ENCODE assay signal across 22 cellular contexts in the genomic region with DNA sequence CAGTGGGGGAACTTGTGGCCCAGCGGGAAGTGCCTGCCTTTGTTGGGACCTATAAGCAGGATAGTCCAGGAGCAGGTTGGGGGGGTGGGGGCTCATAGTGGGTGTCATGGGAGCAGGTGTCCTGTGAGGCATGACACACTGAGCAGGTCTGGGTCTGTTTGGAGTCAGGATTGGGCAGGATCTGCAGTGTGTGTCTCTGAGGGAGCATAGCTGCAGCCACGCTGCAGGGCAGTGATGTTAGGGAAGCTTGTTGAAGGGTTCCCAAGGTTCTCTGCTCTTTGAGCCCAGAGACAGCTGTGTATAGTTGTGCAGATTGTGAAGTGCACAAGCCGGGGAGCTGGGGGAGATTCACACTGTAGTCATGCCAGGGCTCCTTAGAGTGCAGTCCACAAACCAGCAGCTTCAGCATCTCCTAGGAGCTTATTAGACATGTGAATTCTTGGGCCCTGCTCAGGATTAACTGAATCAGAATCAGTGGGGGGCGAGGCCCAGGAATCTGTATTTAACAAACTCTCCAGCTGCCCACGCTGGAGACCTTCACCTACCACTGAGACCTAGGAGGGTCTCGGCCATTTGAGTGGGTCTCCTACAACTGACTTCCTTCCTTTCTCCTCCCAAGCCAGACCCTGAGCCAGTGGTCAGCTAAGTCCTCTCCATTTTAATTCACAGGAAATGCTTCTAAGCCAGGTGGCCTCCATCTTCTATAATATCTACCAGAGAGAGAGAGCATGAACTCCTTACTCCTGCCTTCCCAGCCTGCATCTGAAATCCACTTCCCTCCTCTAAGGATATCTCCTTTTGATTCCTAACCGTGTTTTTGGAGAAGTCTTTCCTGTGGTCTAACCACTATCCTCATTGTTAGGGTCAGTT. TPM values are rescaled to one million over a fixed set of nuclear protein-coding genes. Genes with fewer than 3 reads are reported as not detected.
DNase-seq lines count a peak whose midpoint lies in the region; ATAC-seq, FAIRE-seq and TF ChIP-seq lines count a peak whose summit lies in the region.
"Had no signal": no experiment of that assay in that cellular context is flagged by ENCODE, and none has a peak within 500 bp of the region (broad histone marks: within the 10 kb centered on the region; RNA-seq: fewer than 3 reads in every experiment).

No MANE protein-coding gene starts in this region.

- H3K23ac ChIP-seq in H1 (ENCODE audit: insufficient read length): no peak overlapping the region

- H3K9me3 Mint-ChIP-seq in CD8-positive, alpha-beta T cell: no peaks in the 10 kb centered on the region

- no peaks in the 10 kb centered on the region for H3K36me3 Mint-ChIP-seq in CD8-positive, alpha-beta T cell
- peaks cover 2% of the 10 kb centered on the region for H3K36me3 Mint-ChIP-seq in T-helper 17 cell (ENCODE audit: low read depth)

- no peak overlapping the region for H3K56ac ChIP-seq in H1 (replicated peaks; ENCODE audit: insufficient read length, low read depth, low read length)

- no peaks in the 10 kb centered on the region for H3K9me3 ChIP-seq in A549
- H3K9me3 ChIP-seq in CD8-positive, alpha-beta T cell (ENCODE audit: low read length): no peaks in the 10 kb centered on the region
- no peaks in the 10 kb centered on the region for H3K9me3 ChIP-seq in T-helper 17 cell (ENCODE audit: control insufficient read depth, low read length, poor library complexity, severe bottlenecking)
- H3K9me3 ChIP-seq in H1 (ENCODE audit: insufficient read depth in 2 of 2, low read depth in 1 of 2, low read length in 1 of 2): no peaks in the 10 kb centered on the region
- H3K9me3 ChIP-seq: ascending aorta had no signal

- H2BK120ac ChIP-seq in H1 (replicated peaks; ENCODE audit: low read depth, low read length): no peak overlapping the region

- no peak overlapping the region for H2AFZ ChIP-seq in H1 (ENCODE audit: low read length)
- H2AFZ ChIP-seq: hepatocyte had no signal

- H3K9ac ChIP-seq in H1 (replicated peaks in 1 of 4; ENCODE audit: extremely low read depth in 1 of 4, low read depth in 3 of 4, low read length in 3 of 4): no peak overlapping the region
- H3K9ac ChIP-seq: KMS-11 had no signal

- no peak overlapping the region for H4K91ac ChIP-seq in H1 (replicated peaks; ENCODE audit: insufficient read length, low read length)

- TF ChIP-seq EP300 in A549 (IDR thresholded peaks at IDR 0.05): no peak
- no peak for TF ChIP-seq EP300 in H1 (IDR thresholded peaks at IDR 0.05; ENCODE audit: borderline replicate concordance in 1 of 2, low read depth in 2 of 2, low read length in 2 of 2)

- H2BK20ac ChIP-seq in H1 (ENCODE audit: low read length): no peak overlapping the region

- POLR2A ChIA-PET in A549 (lab: Yijun Ruan, JAX): no interaction called here
- POLR2A ChIA-PET in CD8-positive, alpha-beta T cell (lab: Charles Lee): interaction anchor here (0.5 to 1.3 kb wide), 3 partner anchors 9 to 1930 kb away, joined by 3 to 4 read pairs (median 4); no protein-coding TSS in a partner anchor
- POLR2A ChIA-PET in H1 (lab: Charles Lee; ENCODE audit: partially characterized antibody): interaction anchor here (0.9 to 1.5 kb wide), 6 partner anchors 9 to 68 kb away, joined by 3 to 6 read pairs (median 4); a partner anchor contains a TSS

- intact Hi-C loops in CD8-positive, alpha-beta T cell (cut with DNase I, micrococcal nuclease): no loop called here

- no peak overlapping the region for H2AK5ac ChIP-seq in H1 (ENCODE audit: low read depth, low read length)

- no peak overlapping the region for H4K8ac ChIP-seq in H1 (ENCODE audit: extremely low read depth, insufficient read depth, low read length)

- H2BK5ac ChIP-seq in H1 (ENCODE audit: low read depth, low read length): no peak overlapping the region

- 0 out of 2 replicates have a peak overlapping the region, but pooled peaks have one; percentile 29 for H2BK15ac ChIP-seq in H1 (ENCODE audit: low read length)

- no peaks in the 10 kb centered on the region for H3K36me3 ChIP-seq in CD8-positive, alpha-beta T cell (ENCODE audit: insufficient read depth, low read length)
- no peaks in the 10 kb centered on the region for H3K36me3 ChIP-seq in H1 (ENCODE audit: control insufficient read depth in 2 of 4, insufficient read depth in 4 of 4, low read length in 3 of 4)
- H3K36me3 ChIP-seq: ascending aorta had no signal

- H3K27ac ChIP-seq in A549: no peak overlapping the region
- no peak overlapping the region for H3K27ac ChIP-seq in CD8-positive, alpha-beta T cell (ENCODE audit: low read depth, low read length)
- H3K27ac ChIP-seq in H1 (ENCODE audit: low read depth, low read length): no peak overlapping the region
- H3K27ac ChIP-seq: ascending aorta, hepatocyte, KMS-11 had no signal

- peak overlapping the region; percentile 72 for H3K4me3 Mint-ChIP-seq in CD8-positive, alpha-beta T cell
- H3K4me3 Mint-ChIP-seq in T-helper 17 cell: peak overlapping the region; percentile 45

- no peak overlapping the region for H3K14ac ChIP-seq in H1 (ENCODE audit: insufficient read length)

- H3K4me3 ChIP-seq in A549 (no peak overlapping the region), H1 (ENCODE audit: extremely low read depth in 1 of 4, insufficient read depth in 2 of 4, low read depth in 3 of 4, low read length in 4 of 4) (peak overlapping the region in 1 of 4 experiments; percentile 59; a peak in 2 of 8 replicates)
- H3K4me3 ChIP-seq in CD8-positive, alpha-beta T cell (ENCODE audit: low read depth, low read length): peak overlapping the region; percentile 43
- H3K4me3 ChIP-seq: ascending aorta, hepatocyte, lung had no signal

- TF ChIP-seq RAD21 in A549 (conservative IDR thresholded peaks at IDR 0.05 in 1 of 2, IDR thresholded peaks at IDR 0.05 in 1 of 2): no peak
- no peak for TF ChIP-seq RAD21 in H1 (IDR thresholded peaks at IDR 0.05 in 1 of 2, conservative IDR thresholded peaks at IDR 0.05 in 1 of 2; ENCODE audit: low read depth in 2 of 2, low read length in 2 of 2)

- ATAC-seq in A549 (peak; percentile 28 to 31; a peak in 3 of 6 replicates), T-helper 17 cell (no peak), GM19455 (IDR thresholded peaks at IDR 0.05; ENCODE audit: unreplicated experiment) (no peak), GM18867 (IDR thresholded peaks at IDR 0.05; ENCODE audit: unreplicated experiment) (no peak)
- ATAC-seq in CD8-positive, alpha-beta T cell: no peak
- ATAC-seq: Right ventricle myocardium inferior had no signal

- H3K27me3 ChIP-seq in CD8-positive, alpha-beta T cell (ENCODE audit: insufficient read depth, low read length): no peaks in the 10 kb centered on the region
- H3K27me3 ChIP-seq in H1 (replicated peaks in 1 of 4; ENCODE audit: control insufficient read depth in 3 of 4, extremely low read depth in 1 of 4, insufficient read depth in 3 of 4, low read length in 3 of 4): peaks cover 68 to 97% (median 76%) of the 10 kb centered on the region in 4 experiments

- CTCF ChIA-PET in A549 (lab: Yijun Ruan, JAX) (interaction anchor here (0.9 to 20.9 kb wide), 16 partner anchors 8 to 221 kb away, joined by 3 to 480 read pairs (median 4); a partner anchor contains a TSS), H1 (lab: Charles Lee; ENCODE audit: partially characterized antibody) (interaction anchor here (0.5 to 25.2 kb wide), 16 partner anchors 8 to 159 kb away, joined by 3 to 719 read pairs (median 5); a partner anchor contains a TSS)
- CTCF ChIA-PET in CD8-positive, alpha-beta T cell (lab: Charles Lee): interaction anchor here (0.6 to 6.4 kb wide), 10 partner anchors 10 to 231 kb away, joined by 3 to 53 read pairs (median 4); a partner anchor contains a TSS

- TF ChIP-seq CTCF in A549 (IDR thresholded peaks at IDR 0.05) (no peak), H1 (IDR thresholded peaks at IDR 0.05; ENCODE audit: control extremely low read depth in 1 of 3, insufficient read depth in 1 of 3, low read depth in 1 of 3, low read length in 3 of 3) (no peak)
- TF ChIP-seq CTCF in CD8-positive, alpha-beta T cell (IDR thresholded peaks at IDR 0.05): no peak

- peaks cover 7 to 19% of the 10 kb centered on the region in 2 experiments for H4K20me1 ChIP-seq in H1 (replicated peaks in 1 of 2; ENCODE audit: control insufficient read depth in 1 of 2, insufficient read depth in 2 of 2, low read length in 2 of 2)

- no peak overlapping the region for H3K27ac Mint-ChIP-seq in CD8-positive, alpha-beta T cell
- no peak overlapping the region for H3K27ac Mint-ChIP-seq in T-helper 17 cell

- H3K23me2 ChIP-seq in H1 (ENCODE audit: low read depth, low read length): peaks cover 12% of the 10 kb centered on the region

- TF ChIP-seq POLR2A in A549 (IDR thresholded peaks at IDR 0.05; ENCODE audit: low read length) (no peak), H1 (IDR thresholded peaks at IDR 0.05; ENCODE audit: control extremely low read depth in 1 of 2, low read depth in 2 of 2, low read length in 2 of 2) (no peak)

- H3K4me1 Mint-ChIP-seq in CD8-positive, alpha-beta T cell (ENCODE audit: low read depth): peaks cover 32% of the 10 kb centered on the region
- peaks cover 22% of the 10 kb centered on the region for H3K4me1 Mint-ChIP-seq in T-helper 17 cell

- H2BK12ac ChIP-seq in H1 (ENCODE audit: low read depth, low read length): no peak overlapping the region

- no peak overlapping the region for H4K5ac ChIP-seq in H1 (ENCODE audit: insufficient read length, low read depth, low read length)

- H3K4ac ChIP-seq in H1 (replicated peaks; ENCODE audit: insufficient read length, low read depth, low read length): no peak overlapping the region

- H3K4me1 ChIP-seq in A549 (peaks cover 9% of the 10 kb centered on the region; the same call in 2 of the 3 replicates), H1 (replicated peaks in 1 of 4; ENCODE audit: control insufficient read depth in 3 of 4, insufficient read depth in 4 of 4, low read length in 3 of 4) (peaks cover 0 to 25% (median 11%) of the 10 kb centered on the region in 4 experiments; a peak in 5 of 7 replicates)
- H3K4me1 ChIP-seq in CD8-positive, alpha-beta T cell (ENCODE audit: insufficient read depth, low read length): peaks cover 29% of the 10 kb centered on the region
- H3K4me1 ChIP-seq: ascending aorta had no signal

- peaks cover 19% of the 10 kb centered on the region for H3K27me3 Mint-ChIP-seq in CD8-positive, alpha-beta T cell (ENCODE audit: low read depth)
- peaks cover 30% of the 10 kb centered on the region for H3K27me3 Mint-ChIP-seq in T-helper 17 cell

- 57% methylated on average over 7 of the region's 7 CpGs for WGBS in A549 (ENCODE audit: missing lambda C conversion rate)
- 65% methylated on average over 7 of the region's 7 CpGs; no CpG with 5 or more reads in 1 of the 2 experiments for WGBS in H1 (ENCODE audit: extremely low coverage in 1 of 2, insufficient coverage in 1 of 2, insufficient read length in 1 of 2, insufficient replicate concordance in 2 of 2, low coverage in 1 of 2, low lambda C conversion rate in 2 of 2, missing lambda C conversion rate in 1 of 2), 2 experiments

- H3K18ac ChIP-seq in H1 (ENCODE audit: extremely low read depth, low read length): no peak overlapping the region

- no peak for FAIRE-seq in A549 (lab: Jason Lieb, UNC)
- FAIRE-seq in H1 (lab: Jason Lieb, UNC): no peak
- FAIRE-seq: kidney had no signal

- H3K79me1 ChIP-seq in H1 (ENCODE audit: low read depth, low read length): no peaks in the 10 kb centered on the region

- H3K4me2 ChIP-seq in A549 (no peak overlapping the region), H1 (ENCODE audit: insufficient read depth in 1 of 2, low read depth in 2 of 2, low read length in 2 of 2) (peak overlapping the region; percentile 87 to 94)
- H3K4me2 ChIP-seq: KMS-11 had no signal

- no peaks in the 10 kb centered on the region for H3K79me2 ChIP-seq in H1 (ENCODE audit: control insufficient read depth in 1 of 2, insufficient read depth in 2 of 2, low read length in 2 of 2)
- H3K79me2 ChIP-seq: hepatocyte had no signal

- no peak for DNase-seq in A549 (ENCODE audit: low read depth in 1 of 2, low spot score in 1 of 2)
- no peak for DNase-seq in CD8-positive, alpha-beta T cell
- DNase-seq in T-helper 17 cell: no peak
- no peak for DNase-seq in H1 (ENCODE audit: low read depth in 1 of 2, low spot score in 2 of 2)
- no peak for DNase-seq in iPS-NIHi11 (ENCODE audit: low spot score)
- no peak for DNase-seq in NCI-H1930 (lab: John Stamatoyannopoulos, UW)
- DNase-seq: foreskin melanocyte, GDM1, kidney, NCI-H2029, NCI-H226, occipital lobe had no signal

RNA-seq across cellular contexts. Expression of a gene that starts 11.1 kb away (rescaled TPM):
- polyA plus RNA-seq in A549 (2011; rRNA removed): not detected in 2 replicates
- not detected in 2 replicates for polyA plus RNA-seq in A549 (2012; cell fraction: cytosol; rRNA removed)
- polyA plus RNA-seq in A549 (2012; cell fraction: nucleus; rRNA removed): 0.01 TPM in 1 of 2 replicates, not detected in the other
- polyA plus RNA-seq in A549 (2017; fragmentation: RNase III; extraction: RNeasy Plus Mini Kit Qiagen cat#74134 plus additional on column Dnase treatment): not detected in 3 replicates
- polyA minus RNA-seq in A549 (2011; rRNA and poly(A)+ RNA removed): not detected in 2 replicates
- under 1 TPM; 0.05 to 0.08 TPM for total RNA-seq in CD8-positive, alpha-beta T cell
- not detected for total RNA-seq in T-helper 17 cell
- not detected in 2 replicates for total RNA-seq in H1 (2021; fragmentation: NEBNext Ultra II Directional; extraction: Animal tissue kit (Norgen Biotek cat#: 25700))
- 0.02 TPM in 2 replicates for polyA plus RNA-seq in H1 (2011; rRNA removed)
- polyA plus RNA-seq in H1 (2011; cell fraction: cytosol; rRNA removed): not detected
- 0.17 TPM for polyA plus RNA-seq in H1 (2011; cell fraction: nucleus; rRNA removed)
- 0.03 to 0.04 TPM in 2 of 4 replicates, not detected in the others for polyA plus RNA-seq in H1 (2012, experiment 1 of 2)
- 0.03 TPM for polyA plus RNA-seq in H1 (2012, experiment 2 of 2)
- not detected for polyA plus RNA-seq in H1 (2013, experiment 1 of 2)
- under 0.01 TPM for polyA plus RNA-seq in H1 (2013, experiment 2 of 2)
- 0.07 TPM in 1 of 2 replicates, not detected in the other for polyA minus RNA-seq in H1 (2011; rRNA and poly(A)+ RNA removed)
- polyA minus RNA-seq in H1 (2011; cell fraction: cytosol; rRNA and poly(A)+ RNA removed): not detected
- 0.10 TPM for polyA minus RNA-seq in H1 (2011; cell fraction: nucleus; rRNA and poly(A)+ RNA removed)
- total RNA-seq: hepatocyte, lung, OCI-LY7 had no signal
- polyA plus RNA-seq: AG04450, hepatocyte, lung had no signal

RNA-seq across cellular contexts. Expression of a gene that starts 12.8 kb away (rescaled TPM):
- polyA plus RNA-seq in A549 (2011; rRNA removed) (0.05 and 0.07 TPM in 2 replicates), A549 (2017; fragmentation: RNase III; extraction: RNeasy Plus Mini Kit Qiagen cat#74134 plus additional on column Dnase treatment) (0.08 to 0.18 TPM (median 0.10 TPM) in 3 replicates), H1 (2011; rRNA removed) (0.12 and 0.13 TPM in 2 replicates)
- polyA plus RNA-seq in A549 (2012; cell fraction: cytosol; rRNA removed): 0.13 and 0.16 TPM in 2 replicates
- 0.47 and 0.67 TPM in 2 replicates for polyA plus RNA-seq in A549 (2012; cell fraction: nucleus; rRNA removed)
- polyA minus RNA-seq in A549 (2011; rRNA and poly(A)+ RNA removed): 0.34 TPM in 1 of 2 replicates, not detected in the other
- total RNA-seq in CD8-positive, alpha-beta T cell: 1 to 10 TPM; 1.5 to 1.7 TPM
- total RNA-seq in T-helper 17 cell: under 1 TPM; 0.34 to 0.67 TPM
- total RNA-seq in H1 (2021; fragmentation: NEBNext Ultra II Directional; extraction: Animal tissue kit (Norgen Biotek cat#: 25700)): 0.24 and 0.27 TPM in 2 replicates
- polyA plus RNA-seq in H1 (2011; cell fraction: cytosol; rRNA removed): 0.06 TPM
- polyA plus RNA-seq in H1 (2011; cell fraction: nucleus; rRNA removed): 0.74 TPM
- 0.05 to 0.15 TPM (median 0.13 TPM) in 3 of 4 replicates, not detected in the other for polyA plus RNA-seq in H1 (2012, experiment 1 of 2)
- polyA plus RNA-seq in H1 (2012, experiment 2 of 2): 0.05 TPM
- 0.18 TPM for polyA plus RNA-seq in H1 (2013, experiment 1 of 2)
- 0.06 TPM for polyA plus RNA-seq in H1 (2013, experiment 2 of 2)
- polyA minus RNA-seq in H1 (2011; rRNA and poly(A)+ RNA removed): 0.12 and 0.13 TPM in 2 replicates
- polyA minus RNA-seq in H1 (2011; cell fraction: cytosol; rRNA and poly(A)+ RNA removed): not detected
- not detected for polyA minus RNA-seq in H1 (2011; cell fraction: nucleus; rRNA and poly(A)+ RNA removed)
- total RNA-seq: ascending aorta, HT-29, occipital lobe, OCI-LY7 had no signal
- polyA plus RNA-seq: AG04450, hepatocyte had no signal

RNA-seq across cellular contexts. Expression of a gene that starts 31.2 kb away (rescaled TPM):
- 1.4 and 1.8 TPM in 2 replicates for polyA plus RNA-seq in A549 (2011; rRNA removed)
- polyA plus RNA-seq in A549 (2012; cell fraction: cytosol; rRNA removed): 1.9 and 2.8 TPM in 2 replicates
- polyA plus RNA-seq in A549 (2012; cell fraction: nucleus; rRNA removed): 4.2 and 5.1 TPM in 2 replicates
- 1.6 to 1.8 TPM (median 1.8 TPM) in 3 replicates for polyA plus RNA-seq in A549 (2017; fragmentation: RNase III; extraction: RNeasy Plus Mini Kit Qiagen cat#74134 plus additional on column Dnase treatment)
- polyA minus RNA-seq in A549 (2011; rRNA and poly(A)+ RNA removed): 0.92 and 1.2 TPM in 2 replicates
- 10 to 100 TPM; 85.6 to 86.3 TPM for total RNA-seq in CD8-positive, alpha-beta T cell
- 100 to 1,000 TPM; 129 to 137 TPM for total RNA-seq in T-helper 17 cell
- 3.3 and 4.5 TPM in 2 replicates for total RNA-seq in H1 (2021; fragmentation: NEBNext Ultra II Directional; extraction: Animal tissue kit (Norgen Biotek cat#: 25700))
- 7.9 and 13.7 TPM in 2 replicates for polyA plus RNA-seq in H1 (2011; rRNA removed)
- 10.1 TPM for polyA plus RNA-seq in H1 (2011; cell fraction: cytosol; rRNA removed)
- polyA plus RNA-seq in H1 (2011; cell fraction: nucleus; rRNA removed): 8.8 TPM
- polyA plus RNA-seq in H1 (2012, experiment 1 of 2): 3.1 to 8.0 TPM (median 5.5 TPM) in 4 replicates
- polyA plus RNA-seq in H1 (2012, experiment 2 of 2): 4.7 TPM
- polyA plus RNA-seq in H1 (2013, experiment 1 of 2): 5.7 TPM
- 5.3 TPM for polyA plus RNA-seq in H1 (2013, experiment 2 of 2)
- polyA minus RNA-seq in H1 (2011; rRNA and poly(A)+ RNA removed): 0.57 and 0.78 TPM in 2 replicates
- 5.1 TPM for polyA minus RNA-seq in H1 (2011; cell fraction: cytosol; rRNA and poly(A)+ RNA removed)
- 4.6 TPM for polyA minus RNA-seq in H1 (2011; cell fraction: nucleus; rRNA and poly(A)+ RNA removed)
- total RNA-seq: ascending aorta, occipital lobe had no signal

RNA-seq across cellular contexts. Expression of a gene that starts 45.7 kb away (rescaled TPM):
- 1.7 and 2.9 TPM in 2 replicates for polyA plus RNA-seq in A549 (2011; rRNA removed)
- polyA plus RNA-seq in A549 (2012; cell fraction: cytosol; rRNA removed): 4.2 and 5.4 TPM in 2 replicates
- 27.8 and 33.5 TPM in 2 replicates for polyA plus RNA-seq in A549 (2012; cell fraction: nucleus; rRNA removed)
- 5.0 to 7.5 TPM (median 6.3 TPM) in 3 replicates for polyA plus RNA-seq in A549 (2017; fragmentation: RNase III; extraction: RNeasy Plus Mini Kit Qiagen cat#74134 plus additional on column Dnase treatment)
- polyA minus RNA-seq in A549 (2011; rRNA and poly(A)+ RNA removed): 0.79 and 1.4 TPM in 2 replicates
- not detected for total RNA-seq in CD8-positive, alpha-beta T cell
- 10 to 100 TPM in 1 of 2 donors, under 1 TPM in 1; 0.42 to 17.7 TPM for total RNA-seq in T-helper 17 cell
- total RNA-seq in H1 (2021; fragmentation: NEBNext Ultra II Directional; extraction: Animal tissue kit (Norgen Biotek cat#: 25700)): 0.71 and 0.82 TPM in 2 replicates
- 0.63 and 0.77 TPM in 2 replicates for polyA plus RNA-seq in H1 (2011; rRNA removed)
- 0.44 TPM for polyA plus RNA-seq in H1 (2011; cell fraction: cytosol; rRNA removed)
- polyA plus RNA-seq in H1 (2011; cell fraction: nucleus; rRNA removed): 3.3 TPM
- polyA plus RNA-seq in H1 (2012, experiment 1 of 2): 0.26 to 0.88 TPM (median 0.65 TPM) in 4 replicates
- 0.39 TPM for polyA plus RNA-seq in H1 (2012, experiment 2 of 2)
- 0.53 TPM for polyA plus RNA-seq in H1 (2013, experiment 1 of 2)
- 0.42 TPM for polyA plus RNA-seq in H1 (2013, experiment 2 of 2)
- polyA minus RNA-seq in H1 (2011; rRNA and poly(A)+ RNA removed): 0.13 and 0.22 TPM in 2 replicates
- 0.37 TPM for polyA minus RNA-seq in H1 (2011; cell fraction: cytosol; rRNA and poly(A)+ RNA removed)
- 1.5 TPM for polyA minus RNA-seq in H1 (2011; cell fraction: nucleus; rRNA and poly(A)+ RNA removed)
- total RNA-seq: OCI-LY7 had no signal

Comparison
In these comparisons a context has a peak if more than half of its experiments do, and no peak if none do; other contexts are left out.
1. ATAC-seq: peak in A549 (2 of 2); none in CD8-positive, alpha-beta T cell (single experiment), T-helper 17 cell (single experiment), GM19455 (single experiment) and GM18867 (single experiment).
2. RNA of a gene that starts 31.2 kb away (total RNA-seq): 129 to 137 TPM in T-helper 17 cell and 85.6 to 86.3 TPM in CD8-positive, alpha-beta T cell; 3.3 to 4.5 TPM in H1; every median in the first group is over 10 times any median in the second.